8 cellular contexts compared by ENCODE assay signal in the genomic region with DNA sequence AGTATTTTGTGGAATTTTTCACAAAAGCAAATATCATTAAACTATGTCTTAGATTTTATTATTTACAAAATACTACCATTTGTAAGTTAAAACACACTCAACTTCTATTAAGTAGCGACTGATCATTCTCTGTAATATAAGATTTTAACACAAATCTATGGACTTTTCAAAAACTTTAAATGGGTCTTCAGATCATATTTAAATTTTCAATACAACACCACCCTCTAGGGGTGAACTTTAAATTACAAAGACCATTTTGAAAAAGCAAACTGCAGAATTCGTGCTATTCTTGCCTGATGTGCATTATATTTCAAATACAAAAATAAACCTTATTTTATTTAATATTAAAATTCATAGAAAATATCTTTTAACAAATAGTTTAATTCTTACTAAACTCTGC. TPM values are rescaled to one million over a fixed set of nuclear protein-coding genes. Genes with fewer than 3 reads are reported as not detected.
A peak's percentile ranks its signal among the peaks of the same experiment; 100 is the strongest.
DNase-seq lines count a peak whose midpoint lies in the region; ATAC-seq, FAIRE-seq and TF ChIP-seq lines count a peak whose summit lies in the region.

No MANE protein-coding gene starts in this region.

- peaks cover 3% of the 10 kb centered on the region for H3K4me1 ChIP-seq in endothelial cell of umbilical vein (ENCODE audit: control insufficient read depth, extremely low read depth, insufficient read depth, low read length)
- peaks cover 3% of the 10 kb centered on the region for H3K4me1 ChIP-seq in psoas muscle

- H3K9me3 ChIP-seq in endothelial cell of umbilical vein (replicated peaks; ENCODE audit: control insufficient read depth, insufficient read depth, low read length), result no peaks in the 10 kb centered on the region
- H3K9me3 ChIP-seq in psoas muscle, result no peaks in the 10 kb centered on the region

- H3K27me3 ChIP-seq in endothelial cell of umbilical vein (ENCODE audit: control insufficient read depth in 2 of 2, insufficient read depth in 2 of 2, low read length in 2 of 2), result no peaks in the 10 kb centered on the region
- H3K27me3 ChIP-seq in psoas muscle (ENCODE audit: insufficient read depth in 3 of 3, low read length in 2 of 3), result no peaks in the 10 kb centered on the region
- no peaks in the 10 kb centered on the region for H3K27me3 ChIP-seq in H7 (ENCODE audit: control insufficient read depth, insufficient read depth, low read length)

- TF ChIP-seq CTCF in GM13976 (IDR thresholded peaks at IDR 0.05; ENCODE audit: borderline replicate concordance, control extremely low read depth, extremely low read depth, insufficient read depth, missing control alignments) (peak; percentile 14), endothelial cell of umbilical vein (IDR thresholded peaks at IDR 0.05; ENCODE audit: extremely low read depth in 1 of 2, insufficient read depth in 1 of 2, low read depth in 1 of 2, low read length in 2 of 2) (peak in 1 of 2 donors; percentile 16), psoas muscle (IDR thresholded peaks at IDR 0.05) (peak; percentile 73)

- peak; percentile 50 for DNase-seq in GM13976 (ENCODE audit: low spot score)
- peak; percentile 15 to 61 for DNase-seq in NOMO-1 (lab: John Stamatoyannopoulos, UW; ENCODE audit: unreplicated experiment in 2 of 2)
- DNase-seq in endothelial cell of umbilical vein (ENCODE audit: low read depth, low spot score), result peak; percentile 62
- DNase-seq in psoas muscle, result no peak
- no peak for DNase-seq in cortex of kidney (lab: John Stamatoyannopoulos, UW)
- DNase-seq in NCI-H526 treated with DMSO at 0.1 percent for 48 hours (lab: John Stamatoyannopoulos, UW), result no peak
- no peak for DNase-seq in activated naive CD4-positive, alpha-beta T cell treated with Interleukin-2 at 50 U/mL for 16 hours
- no peak for DNase-seq in H7

- 12 to 22% (median 13%) methylated on average over 2 of the region's 2 CpGs for WGBS in psoas muscle, 3 donors

- POLR2A ChIA-PET in endothelial cell of umbilical vein (lab: Charles Lee), result interaction anchor here (1.0 kb wide), 1 partner anchor 272 kb away, joined by 3 read pairs; no protein-coding TSS in a partner anchor

- H3K4me2 ChIP-seq in endothelial cell of umbilical vein (ENCODE audit: insufficient read depth, low read length), result no peak overlapping the region

- H3K9ac ChIP-seq in endothelial cell of umbilical vein (replicated peaks; ENCODE audit: extremely low read depth, insufficient read depth, low read length), result no peak overlapping the region

- H2AFZ ChIP-seq in endothelial cell of umbilical vein (ENCODE audit: low read depth, low read length), result no peak overlapping the region

- H3K27ac ChIP-seq in endothelial cell of umbilical vein (ENCODE audit: insufficient read depth, low read depth, low read length), result no peak overlapping the region
- no peak overlapping the region for H3K27ac ChIP-seq in psoas muscle

- no peak for TF ChIP-seq POLR2A in endothelial cell of umbilical vein (IDR thresholded peaks at IDR 0.05; ENCODE audit: low read depth, low read length)

- no peaks in the 10 kb centered on the region for H3K79me2 ChIP-seq in endothelial cell of umbilical vein (ENCODE audit: control insufficient read depth, insufficient read depth, low read length)

- H3K9me1 ChIP-seq in endothelial cell of umbilical vein (replicated peaks; ENCODE audit: control insufficient read depth, extremely low read depth, insufficient read depth, low read length), result no peaks in the 10 kb centered on the region

- CTCF ChIA-PET in endothelial cell of umbilical vein (lab: Charles Lee), result interaction anchor here (0.7 to 9.1 kb wide), 21 partner anchors 10 to 591 kb away, joined by 3 to 189 read pairs (median 3); a partner anchor contains a TSS

- intact Hi-C loops in endothelial cell of umbilical vein (cut with micrococcal nuclease) (loop anchor here (1.0 to 10.0 kb wide), 4 partner anchors 273 to 592 kb away; no protein-coding TSS in a partner anchor), psoas muscle (cut with DNase I) (loop anchor here in 1 of 2 donors (2.0 kb wide), 1 partner anchor 273 kb away; no protein-coding TSS in a partner anchor)

- BruUV-seq in endothelial cell of umbilical vein (replicated peaks; lab: Mats Ljungman, UMichigan), result no TSS peak

- in situ Hi-C loops in GM13976 (cut with MboI; ENCODE audit: low sequenced_read_pairs, unreplicated experiment), result loop anchor here (10.0 kb wide), 1 partner anchor 153 kb away; no protein-coding TSS in a partner anchor

- no peak overlapping the region for H3K4me3 ChIP-seq in endothelial cell of umbilical vein (replicated peaks in 1 of 3; ENCODE audit: insufficient read depth in 1 of 3, low read depth in 1 of 3, low read length in 3 of 3)
- no peak overlapping the region for H3K4me3 ChIP-seq in psoas muscle
- H3K4me3 ChIP-seq in H7 (ENCODE audit: insufficient read depth, low read depth, low read length), result no peak overlapping the region

- dilution Hi-C loops in endothelial cell of umbilical vein (cut with MboI; ENCODE audit: extremely low pct_ligation_motif_present, low sequenced_read_pairs), result no loop called here

- no peaks in the 10 kb centered on the region for H3K36me3 ChIP-seq in endothelial cell of umbilical vein (ENCODE audit: control insufficient read depth in 2 of 2, extremely low read depth in 1 of 2, insufficient read depth in 2 of 2, low read length in 2 of 2)
- no peaks in the 10 kb centered on the region for H3K36me3 ChIP-seq in psoas muscle (ENCODE audit: insufficient read depth in 1 of 2, low read depth in 1 of 2)
- H3K36me3 ChIP-seq in H7 (replicated peaks; ENCODE audit: control insufficient read depth, insufficient read depth, low read length), result no peaks in the 10 kb centered on the region

- peak in 2 of 4 donors; percentile 47 to 74 for ATAC-seq in psoas muscle

- FAIRE-seq in endothelial cell of umbilical vein (lab: Jason Lieb, UNC), result peak; percentile 75

- H4K20me1 ChIP-seq in endothelial cell of umbilical vein (replicated peaks; ENCODE audit: control insufficient read depth, extremely low read depth, insufficient read depth, low read length), result no peaks in the 10 kb centered on the region

TF ChIP-seq in endothelial cell of umbilical vein, 7 proteins besides CTCF, POLR2A, EP300 and RAD21:
- TF ChIP-seq MYC (IDR thresholded peaks at IDR 0.05; ENCODE audit: low read depth, low read length) (no peak), EZH2 (IDR thresholded peaks at IDR 0.05; ENCODE audit: borderline replicate concordance, low read depth, low read length, severe bottlenecking) (no peak), JUN (IDR thresholded peaks at IDR 0.05; ENCODE audit: borderline replicate concordance, insufficient read depth, insufficient read length, low read depth) (no peak), POLR2AphosphoS5 (IDR thresholded peaks at IDR 0.05; ENCODE audit: insufficient read depth, low read depth, low read length) (no peak), FOS (IDR thresholded peaks at IDR 0.05; ENCODE audit: borderline replicate concordance, insufficient read depth, low read length) (no peak), GATA2 (IDR thresholded peaks at IDR 0.05; ENCODE audit: insufficient read depth, insufficient read length, low read depth, low read length) (no peak)
- TF ChIP-seq, protein P1, sequence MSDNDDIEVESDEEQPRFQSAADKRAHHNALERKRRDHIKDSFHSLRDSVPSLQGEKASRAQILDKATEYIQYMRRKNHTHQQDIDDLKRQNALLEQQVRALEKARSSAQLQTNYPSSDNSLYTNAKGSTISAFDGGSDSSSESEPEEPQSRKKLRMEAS (IDR thresholded peaks at IDR 0.05; ENCODE audit: insufficient read depth, insufficient read length), result no peak

RNA-seq across cellular contexts. Expression of a gene that starts 8.2 kb away (rescaled TPM):
- total RNA-seq in endothelial cell of umbilical vein, result 58.9 and 67.0 TPM in 2 replicates
- polyA plus RNA-seq in endothelial cell of umbilical vein, result 75.9 and 78.9 TPM in 2 replicates
- polyA plus RNA-seq in endothelial cell of umbilical vein (2011; cell fraction: cytosol; rRNA removed), result 48.6 and 57.5 TPM in 2 replicates
- polyA plus RNA-seq in endothelial cell of umbilical vein (2011; cell fraction: nucleus; rRNA removed), result 95.4 and 99.1 TPM in 2 replicates
- polyA plus RNA-seq in endothelial cell of umbilical vein (2012), result 42.5 and 47.3 TPM in 2 replicates
- polyA minus RNA-seq in endothelial cell of umbilical vein, result 73.2 and 78.6 TPM in 2 replicates
- polyA minus RNA-seq in endothelial cell of umbilical vein (2011; cell fraction: cytosol; rRNA and poly(A)+ RNA removed), result 16.1 TPM
- 112 and 132 TPM in 2 replicates for polyA minus RNA-seq in endothelial cell of umbilical vein (2011; cell fraction: nucleus; rRNA and poly(A)+ RNA removed)
- total RNA-seq in psoas muscle, result 10 to 100 TPM; 11.2 to 14.8 (median 12.7) TPM
- polyA plus RNA-seq in psoas muscle, result 10 to 100 TPM in 1 of 3 donors, 1 to 10 TPM in 2; 8.0 to 14.5 (median 8.3) TPM
- total RNA-seq in H7 (2014; rRNA removed; shearing (Covaris generic)), result 44.2 and 49.7 TPM in 2 replicates

Comparison
In these comparisons a context has a peak if more than half of its experiments do, and no peak if none do; other contexts are left out.
1. DNase-seq: peak in GM13976 (single experiment), NOMO-1 (2 of 2) and endothelial cell of umbilical vein (single experiment); none in psoas muscle (0 of 2), cortex of kidney (single experiment), NCI-H526 treated with DMSO at 0.1 percent for 48 hours (single experiment), activated naive CD4-positive, alpha-beta T cell treated with Interleukin-2 at 50 U/mL for 16 hours (single experiment) and H7 (single experiment).